ENCODE assay signal across 8 cellular contexts in genomic region chr6:35731414-35731735, GRCh38. TPM values are rescaled to one million over a fixed set of nuclear protein-coding genes. Genes with fewer than 3 reads are reported as not detected.
DNase-seq lines count a peak whose midpoint lies in the region; ATAC-seq and TF ChIP-seq lines count a peak whose summit lies in the region.

No MANE protein-coding gene starts in this region.

- CTCF ChIA-PET in GM10248 (lab: Yijun Ruan, JAX) = interaction anchor here (1.0 to 9.9 kb wide), 3 partner anchors 9 to 150 kb away, joined by 3 to 213 read pairs (median 4); no protein-coding TSS in a partner anchor

- H3K4me1 ChIP-seq in psoas muscle = peaks cover 70% of the 10 kb centered on the region
- peaks cover 2% of the 10 kb centered on the region for H3K4me1 ChIP-seq in urinary bladder (ENCODE audit: insufficient read depth)

- no peaks in the 10 kb centered on the region for H3K9me3 ChIP-seq in psoas muscle

- H3K9me3 Mint-ChIP-seq in T-helper 1 cell treated with Interleukin-12 subunit alpha and Interleukin-12 subunit beta and Interleukin-4 antibody, amounts not matched to agents 30 μg/mL and 1 μg/mL, for 36 hours = no peaks in the 10 kb centered on the region

- H3K4me3 Mint-ChIP-seq in T-helper 1 cell treated with Interleukin-12 subunit alpha and Interleukin-12 subunit beta and Interleukin-4 antibody, amounts not matched to agents 30 μg/mL and 1 μg/mL, for 36 hours = peak overlapping the region; percentile 86

- DNase-seq in GM10248 (ENCODE audit: extremely low spot score) = peak; percentile 91
- DNase-seq in HFF-Myc (ENCODE audit: extremely low read depth, low read depth) = no peak
- peak; percentile 90 for DNase-seq in NCI-H1105 (lab: John Stamatoyannopoulos, UW)
- DNase-seq in amniotic stem cell (lab: John Stamatoyannopoulos, UW) = peak; percentile 45
- peak; percentile 99 for DNase-seq in left ventricle myocardium superior
- peak; percentile 98 to 99 for DNase-seq in psoas muscle

- no peaks in the 10 kb centered on the region for H3K27me3 ChIP-seq in psoas muscle (ENCODE audit: insufficient read depth in 3 of 3, low read length in 2 of 3)

- H3K27ac ChIP-seq in psoas muscle (peak overlapping the region; percentile 99), urinary bladder (ENCODE audit: low read depth) (peak overlapping the region; percentile 98)

- TF ChIP-seq CTCF in GM10248 (IDR thresholded peaks at IDR 0.05; ENCODE audit: control extremely low read depth, extremely low read depth, low read depth, missing control alignments) (no peak), HFF-Myc (IDR thresholded peaks at IDR 0.05; ENCODE audit: low read depth, low read length, missing control alignments) (no peak), psoas muscle (IDR thresholded peaks at IDR 0.05) (no peak)

- no peaks in the 10 kb centered on the region for H3K27me3 Mint-ChIP-seq in T-helper 1 cell treated with Interleukin-12 subunit alpha and Interleukin-12 subunit beta and Interleukin-4 antibody, amounts not matched to agents 30 μg/mL and 1 μg/mL, for 36 hours (ENCODE audit: low read depth)

- H3K36me3 Mint-ChIP-seq in T-helper 1 cell treated with Interleukin-12 subunit alpha and Interleukin-12 subunit beta and Interleukin-4 antibody, amounts not matched to agents 30 μg/mL and 1 μg/mL, for 36 hours (ENCODE audit: low read depth) = no peaks in the 10 kb centered on the region

- ATAC-seq in left ventricle myocardium superior = peak; percentile 62
- peak; percentile 43 to 56 (median 52) for ATAC-seq in psoas muscle

- H3K4me3 ChIP-seq in HFF-Myc (replicated peaks; ENCODE audit: low read depth, low read length) (peak overlapping the region; percentile 56), psoas muscle (peak overlapping the region; percentile 94), urinary bladder (ENCODE audit: low read depth, low read length) (peak overlapping the region; percentile 43)

- WGBS in psoas muscle, 3 donors = 0 to 1% (median 0%) methylated on average over 20 to 23 of the region's 23 CpGs
- WGBS in urinary bladder = under 1% methylated on average over 23 of the region's 23 CpGs

- POLR2A ChIA-PET in GM10248 (lab: Yijun Ruan, JAX) = no interaction called here

- H3K27ac Mint-ChIP-seq in T-helper 1 cell treated with Interleukin-12 subunit alpha and Interleukin-12 subunit beta and Interleukin-4 antibody, amounts not matched to agents 30 μg/mL and 1 μg/mL, for 36 hours = peak overlapping the region; percentile 88

- H3K4me1 Mint-ChIP-seq in T-helper 1 cell treated with Interleukin-12 subunit alpha and Interleukin-12 subunit beta and Interleukin-4 antibody, amounts not matched to agents 30 μg/mL and 1 μg/mL, for 36 hours (ENCODE audit: low read depth) = peaks cover 55% of the 10 kb centered on the region

- intact Hi-C loops in left ventricle myocardium superior (cut with micrococcal nuclease) = loop anchor here (2.0 kb wide), 1 partner anchor 45 kb away; no protein-coding TSS in a partner anchor
- intact Hi-C loops in psoas muscle (cut with DNase I) = no loop called here

- no peaks in the 10 kb centered on the region for H3K36me3 ChIP-seq in psoas muscle (ENCODE audit: insufficient read depth in 1 of 2, low read depth in 1 of 2)
- no peaks in the 10 kb centered on the region for H3K36me3 ChIP-seq in urinary bladder (ENCODE audit: insufficient read depth)

RNA-seq across cellular contexts. Expression of gene ARMC12, which starts 5.5 kb away (rescaled TPM):
- total RNA-seq in left ventricle myocardium superior = not detected
- total RNA-seq in psoas muscle = under 1 TPM in 3 of 4 donors, not detected in 1; 0.36 to 0.74 (median 0.58) TPM
- 10 to 100 TPM in 1 of 3 donors, under 1 TPM in 1, not detected in 1; 0.25 to 15.5 TPM for polyA plus RNA-seq in psoas muscle
- total RNA-seq in urinary bladder = not detected
- 0.56 TPM for polyA plus RNA-seq in urinary bladder

RNA-seq across cellular contexts. Expression of gene FKBP5, which starts 42.7 kb away (rescaled TPM):
- total RNA-seq in left ventricle myocardium superior (82.8 TPM), psoas muscle (1,000 to 10,000 TPM in 1 of 4 donors, 100 to 1,000 TPM in 2, 10 to 100 TPM in 1; 56.5 to 1,905 (median 378) TPM), urinary bladder (5.6 TPM)
- polyA plus RNA-seq in psoas muscle (100 to 1,000 TPM; 296 to 849 (median 675) TPM), urinary bladder (236 TPM)

RNA-seq across cellular contexts. Expression of gene CLPSL2, which starts 45.0 kb away (rescaled TPM):
- total RNA-seq in left ventricle myocardium superior (not detected), psoas muscle (not detected), urinary bladder (not detected)
- polyA plus RNA-seq in psoas muscle (not detected), urinary bladder (not detected)

RNA-seq across cellular contexts. Expression of gene CLPSL1, which starts 49.4 kb away (rescaled TPM):
- not detected for total RNA-seq in left ventricle myocardium superior
- total RNA-seq in psoas muscle = not detected
- polyA plus RNA-seq in psoas muscle = not detected
- total RNA-seq in urinary bladder = not detected
- polyA plus RNA-seq in urinary bladder = not detected

Comparison
In these comparisons a context has a peak if more than half of its experiments do, and no peak if none do; other contexts are left out.
1. H3K4me3 ChIP-seq: peak in every context shown above with its lines; median percentile 94 in psoas muscle; 56 in HFF-Myc; 43 in urinary bladder.